Comparison of ENCODE assay signal across 12 cellular contexts in the genomic region with DNA sequence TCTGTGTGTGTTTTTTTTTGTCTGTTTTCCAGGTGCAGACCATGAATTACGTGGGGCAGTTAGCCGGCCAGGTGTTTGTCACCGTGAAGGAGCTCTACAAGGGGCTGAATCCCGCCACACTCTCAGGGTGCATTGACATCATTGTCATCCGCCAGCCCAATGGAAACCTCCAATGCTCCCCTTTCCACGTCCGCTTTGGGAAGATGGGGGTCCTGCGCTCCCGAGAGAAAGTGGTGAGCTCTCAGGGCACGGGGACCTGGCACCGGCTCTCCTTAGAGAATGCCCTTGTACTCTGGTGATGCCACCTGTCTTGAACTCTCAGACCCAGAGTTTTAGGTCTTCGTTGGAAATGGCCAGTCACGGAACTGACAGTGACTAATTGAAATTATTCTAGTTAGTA. TPM values are rescaled to one million over a fixed set of nuclear protein-coding genes. Genes with fewer than 3 reads are reported as not detected.
DNase-seq lines count a peak whose midpoint lies in the region; ATAC-seq and TF ChIP-seq lines count a peak whose summit lies in the region.
"Had no signal": no experiment of that assay in that cellular context is flagged by ENCODE, and none has a peak within 500 bp of the region (broad histone marks: within the 10 kb centered on the region; RNA-seq: fewer than 3 reads in every experiment).

No MANE protein-coding gene starts in this region.

- DNase-seq in Right ventricle myocardium inferior (ENCODE audit: missing footprints), result peak; percentile 27
- no peak for DNase-seq in right atrium auricular region (ENCODE audit: low spot score)
- DNase-seq in coronary artery (ENCODE audit: low spot score), result peak; percentile 17
- DNase-seq in posterior vena cava (ENCODE audit: low spot score), result peak; percentile 36
- no peak for DNase-seq in T1000 (lab: John Stamatoyannopoulos, UW)
- no peak for DNase-seq in stimulated activated naive CD4-positive, alpha-beta T cell (lab: John Stamatoyannopoulos, UW)
- DNase-seq: C1 segment of cervical spinal cord; Caco-2; CD4-positive, CD25-positive, alpha-beta regulatory T cell; HCEC 1CT had no signal

- ATAC-seq in Right ventricle myocardium inferior (no peak), GM21423 (IDR thresholded peaks at IDR 0.05; ENCODE audit: unreplicated experiment) (no peak)
- ATAC-seq: GM23338 had no signal

- H3K27ac ChIP-seq in right atrium auricular region, result no peak overlapping the region
- no peak overlapping the region for H3K27ac ChIP-seq in coronary artery

- peaks cover 0 to 24% of the 10 kb centered on the region in 2 donors for H3K4me1 ChIP-seq in right atrium auricular region
- H3K4me1 ChIP-seq: Caco-2 had no signal

- no peak overlapping the region for H3K4me3 ChIP-seq in right atrium auricular region
- H3K4me3 ChIP-seq in coronary artery, result no peak overlapping the region
- H3K4me3 ChIP-seq: GM23338 had no signal

- no peak for TF ChIP-seq CTCF in right atrium auricular region (IDR thresholded peaks at IDR 0.05)
- TF ChIP-seq CTCF in coronary artery (IDR thresholded peaks at IDR 0.05), result no peak

- no peaks in the 10 kb centered on the region for H3K9me3 ChIP-seq in right atrium auricular region
- H3K9me3 ChIP-seq: Caco-2 had no signal

- peaks cover 28% of the 10 kb centered on the region for H3K36me3 ChIP-seq in right atrium auricular region

- intact Hi-C loops in Right ventricle myocardium inferior (cut with DNase I), result no loop called here
- intact Hi-C loops in posterior vena cava (cut with DNase I), result no loop called here

- H3K27me3 ChIP-seq in right atrium auricular region, result no peaks in the 10 kb centered on the region

RNA-seq across cellular contexts. Expression of gene LPIN1, which starts 19.1 kb away (rescaled TPM):
- total RNA-seq in Right ventricle myocardium inferior (64.6 TPM), right atrium auricular region (10 to 100 TPM; 21.0 to 27.4 TPM), posterior vena cava (10 to 100 TPM; 24.2 to 26.8 TPM)

Comparison
In these comparisons a context has a peak if more than half of its experiments do, and no peak if none do; other contexts are left out.
1. DNase-seq: peak in Right ventricle myocardium inferior (single experiment), coronary artery (single experiment) and posterior vena cava (single experiment); none in right atrium auricular region (single experiment), T1000 (single experiment) and stimulated activated naive CD4-positive, alpha-beta T cell (0 of 6).